ENCODE assay signal across 23 cellular contexts in genomic region chr12:88272456-88272855, GRCh38.
"Had no signal": no experiment of that assay in that cellular context is flagged by ENCODE, and none has a peak within 500 bp of the region (broad histone marks: within the 10 kb centered on the region; RNA-seq: fewer than 3 reads in every experiment).

No MANE protein-coding gene starts in this region.

- H3K4me3 ChIP-seq: breast epithelium, esophagus muscularis mucosa, prostate gland, skin epidermis, thoracic aorta had no signal

- H3K36me3 ChIP-seq: breast epithelium, esophagus muscularis mucosa, prostate gland, thoracic aorta had no signal

- H3K4me1 ChIP-seq: breast epithelium, prostate gland had no signal

- H3K27ac ChIP-seq: breast epithelium, esophagus muscularis mucosa, prostate gland, skin epidermis, thoracic aorta had no signal

- H3K9me3 ChIP-seq: breast epithelium, esophagus muscularis mucosa, prostate gland, thoracic aorta had no signal

- H3K27me3 ChIP-seq: breast epithelium, esophagus muscularis mucosa had no signal

- DNase-seq: activated CD4-positive, alpha-beta memory T cell treated with anti-CD3 and anti-CD28 coated beads, Interleukin-2, amount 10 ng/mL, durations not matched to agents 7 days and 5 days; activated CD4-positive, alpha-beta T cell treated with anti-CD3 and anti-CD28 coated beads for 1 hour; activated CD4-positive, alpha-beta T cell treated with anti-CD3 and anti-CD28 coated beads, Interleukin-2, amount 10 ng/mL, durations not matched to agents 7 days and 5 days; activated CD8-positive, alpha-beta memory T cell treated with anti-CD3 and anti-CD28 coated beads, Interleukin-2, amount 50 U/mL, for 48 hours; activated gamma-delta T cell; activated naive CD4-positive, alpha-beta T cell treated with anti-CD3 and anti-CD28 coated beads, Interleukin-2, amount 50 U/mL, for 16 hours; activated T-cell treated with anti-CD3 and anti-CD28 coated beads, Interleukin-2, amount 50 U/mL, for 24 hours; central memory CD4-positive, alpha-beta T cell; effector CD4-positive, alpha-beta T cell; head of caudate nucleus; hippocampal formation; left colon; mammary epithelial cell; retina; stimulated activated CD4-positive, alpha-beta T cell treated with anti-CD3 and anti-CD28 coated beads, Interleukin-12 subunit alpha, Interleukin-12 subunit beta, amount 100 ng/mL, for 4 hours; stimulated activated CD4-positive, alpha-beta T cell treated with anti-CD3 and anti-CD28 coated beads, Interleukin-4, amount 100 ng/mL, for 1 hour; T-helper 2 cell; trophoblast cell had no signal
